Comparison of ENCODE assay signal across 8 cellular contexts in the genomic region with DNA sequence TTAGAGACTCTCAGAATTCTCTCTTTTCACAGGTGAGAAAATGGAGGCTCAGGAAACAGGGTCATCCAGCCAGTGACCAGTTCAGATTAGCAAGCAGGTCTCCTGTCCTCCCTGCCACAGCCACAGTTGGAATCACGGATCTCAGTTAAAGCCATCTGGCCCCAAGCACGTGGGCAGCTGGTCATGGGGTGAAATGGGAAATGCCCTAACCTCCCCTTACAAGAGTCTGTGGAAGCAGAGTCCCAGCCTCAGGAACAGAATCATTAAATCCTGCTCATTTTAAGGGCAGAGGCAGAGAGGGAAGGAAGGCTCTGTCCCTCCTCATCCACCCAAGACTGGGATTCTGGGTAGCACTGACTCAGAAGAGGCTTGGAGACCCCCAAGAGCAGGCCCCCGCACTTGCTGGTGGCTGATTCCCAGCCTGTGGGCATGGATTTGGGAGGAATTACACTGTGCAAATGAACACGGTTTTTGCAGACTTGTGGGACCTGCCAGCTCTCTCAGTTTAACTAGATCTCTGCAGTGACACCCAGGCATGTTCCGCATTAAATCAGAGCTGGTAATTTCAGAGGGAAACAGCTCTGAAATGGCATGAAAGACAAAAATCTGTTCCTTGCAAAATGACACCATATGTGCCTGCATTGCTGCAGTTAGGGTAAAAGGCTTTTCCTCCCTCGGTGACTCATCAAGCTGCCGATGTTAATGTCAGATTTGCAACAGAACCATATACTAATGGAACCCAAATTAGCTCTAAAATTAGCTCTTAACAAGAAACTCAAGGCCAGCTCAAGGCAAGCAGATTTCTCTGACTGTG.
DNase-seq lines count a peak whose midpoint lies in the region; ATAC-seq, FAIRE-seq and TF ChIP-seq lines count a peak whose summit lies in the region.

No MANE protein-coding gene starts in this region.

- peak overlapping the region in 1 of 2 experiments; percentile 78 for H3K14ac ChIP-seq in mesenchymal stem cell (ENCODE audit: low read length in 2 of 2)

- H2BK15ac ChIP-seq in mesenchymal stem cell (ENCODE audit: low read depth, poor library complexity, severe bottlenecking) = peak overlapping the region; percentile 39

- H3K4ac ChIP-seq in mesenchymal stem cell (ENCODE audit: low read depth in 1 of 2, low read length in 2 of 2) = peak overlapping the region; percentile 56 to 76

- peak; percentile 45 for DNase-seq in ACHN
- peak; percentile 54 for DNase-seq in bronchial epithelial cell (ENCODE audit: low read depth)
- peak; percentile 87 for DNase-seq in mesenchymal stem cell
- no peak for DNase-seq in iPS-NIHi7 (ENCODE audit: extremely low spot score)
- DNase-seq in uterus = no peak
- no peak for DNase-seq in ascending aorta (ENCODE audit: low spot score in 2 of 2)

- H3K36me3 ChIP-seq in HUES48 (ENCODE audit: control insufficient read depth, insufficient read depth, low read length) (no peaks in the 10 kb centered on the region), bronchial epithelial cell (ENCODE audit: control insufficient read depth, insufficient read depth, low read length) (no peaks in the 10 kb centered on the region), mesenchymal stem cell (ENCODE audit: control insufficient read depth in 1 of 2, insufficient read depth in 2 of 2, low read depth in 1 of 2, low read length in 2 of 2) (no peaks in the 10 kb centered on the region), uterus (no peaks in the 10 kb centered on the region), ascending aorta (no peaks in the 10 kb centered on the region)

- in situ Hi-C loops in ACHN (cut with HindIII; ENCODE audit: low pct_ligation_motif_present, low pct_unique_long_range_greater_than_20kb, low sequenced_read_pairs) = loop anchor here (25.0 kb wide), 1 partner anchor 179 kb away; a partner anchor contains a TSS

- H2BK5ac ChIP-seq in mesenchymal stem cell (ENCODE audit: low read depth, low read length, poor library complexity, severe bottlenecking) = peak overlapping the region; percentile 8

- peak overlapping the region; percentile 87 to 90 for H2BK12ac ChIP-seq in mesenchymal stem cell (ENCODE audit: low read length in 2 of 2)

- no peak overlapping the region for H3K9ac ChIP-seq in HUES48 (ENCODE audit: low read depth, low read length)
- H3K9ac ChIP-seq in mesenchymal stem cell (ENCODE audit: low read length) = peak overlapping the region; percentile 58

- intact Hi-C loops in uterus (cut with DNase I; ENCODE audit: low total_unique reads) = no loop called here
- intact Hi-C loops in ascending aorta (cut with DNase I) = no loop called here

- H3K79me1 ChIP-seq in mesenchymal stem cell (replicated peaks; ENCODE audit: low read length, poor library complexity, severe bottlenecking) = no peaks in the 10 kb centered on the region

- TF ChIP-seq POLR2A in uterus (IDR thresholded peaks at IDR 0.05) = no peak

- no peak overlapping the region for H3K23ac ChIP-seq in mesenchymal stem cell (ENCODE audit: low read length in 2 of 2)

- no peak for TF ChIP-seq CTCF in bronchial epithelial cell (IDR thresholded peaks at IDR 0.05; ENCODE audit: insufficient read depth, low read length, severe bottlenecking)
- TF ChIP-seq CTCF in uterus (IDR thresholded peaks at IDR 0.05) = no peak
- no peak for TF ChIP-seq CTCF in ascending aorta (IDR thresholded peaks at IDR 0.05)

- H3K27me3 ChIP-seq in HUES48 (ENCODE audit: control insufficient read depth, insufficient read depth, low read length) (no peaks in the 10 kb centered on the region), bronchial epithelial cell (ENCODE audit: control insufficient read depth, insufficient read depth, low read length) (no peaks in the 10 kb centered on the region), mesenchymal stem cell (ENCODE audit: control insufficient read depth in 1 of 2, insufficient read depth in 1 of 2, low read length in 2 of 2) (peaks cover 0 to 5% of the 10 kb centered on the region in 2 experiments), uterus (no peaks in the 10 kb centered on the region), ascending aorta (no peaks in the 10 kb centered on the region)

- peak overlapping the region; percentile 46 for H2AFZ ChIP-seq in mesenchymal stem cell (ENCODE audit: low read depth, low read length)

- peak overlapping the region; percentile 91 for H4K8ac ChIP-seq in mesenchymal stem cell (ENCODE audit: low read length)

- H3K4me3 ChIP-seq in HUES48 (ENCODE audit: low read depth, low read length) = no peak overlapping the region
- no peak overlapping the region for H3K4me3 ChIP-seq in bronchial epithelial cell (ENCODE audit: low read depth, low read length)
- peak overlapping the region in 1 of 2 experiments; percentile 42 for H3K4me3 ChIP-seq in mesenchymal stem cell (ENCODE audit: insufficient read depth in 1 of 2, low read depth in 1 of 2, low read length in 2 of 2)
- no peak overlapping the region for H3K4me3 ChIP-seq in uterus
- no peak overlapping the region for H3K4me3 ChIP-seq in ascending aorta

- peak overlapping the region; percentile 83 to 85 for H3K18ac ChIP-seq in mesenchymal stem cell (ENCODE audit: low read depth in 1 of 2, low read length in 2 of 2)

- peaks cover 16% of the 10 kb centered on the region for H3K4me1 ChIP-seq in HUES48 (ENCODE audit: control insufficient read depth, insufficient read depth, low read length)
- peaks cover 23% of the 10 kb centered on the region for H3K4me1 ChIP-seq in mesenchymal stem cell (ENCODE audit: control insufficient read depth, insufficient read depth, low read depth, low read length)
- H3K4me1 ChIP-seq in uterus = no peaks in the 10 kb centered on the region
- peaks cover 0 to 6% of the 10 kb centered on the region in 2 donors for H3K4me1 ChIP-seq in ascending aorta

- peak overlapping the region; percentile 88 for H4K91ac ChIP-seq in mesenchymal stem cell (ENCODE audit: low read length)

- no peak overlapping the region for H3K4me2 ChIP-seq in mesenchymal stem cell (ENCODE audit: low read length, poor library complexity, severe bottlenecking)

- H3K9me3 ChIP-seq in HUES48 (ENCODE audit: control insufficient read depth, insufficient read depth, low read length) (no peaks in the 10 kb centered on the region), mesenchymal stem cell (ENCODE audit: control insufficient read depth, low read length) (no peaks in the 10 kb centered on the region), uterus (no peaks in the 10 kb centered on the region), ascending aorta (no peaks in the 10 kb centered on the region)

- H2BK120ac ChIP-seq in mesenchymal stem cell (ENCODE audit: low read depth, low read length) = peak overlapping the region; percentile 77

- FAIRE-seq in bronchial epithelial cell (lab: Jason Lieb, UNC) = no peak

- peak overlapping the region; percentile 30 for H3K27ac ChIP-seq in HUES48 (ENCODE audit: low read depth, low read length)
- H3K27ac ChIP-seq in mesenchymal stem cell (ENCODE audit: low read length, poor library complexity, severe bottlenecking) = peak overlapping the region; percentile 68
- H3K27ac ChIP-seq in uterus = no peak overlapping the region
- no peak overlapping the region for H3K27ac ChIP-seq in ascending aorta

- ATAC-seq in GM21786 (IDR thresholded peaks at IDR 0.05; ENCODE audit: unreplicated experiment) = no peak

- WGBS in mesenchymal stem cell = 8% methylated on average over 7 of the region's 7 CpGs

- peak overlapping the region; percentile 42 for H2AK5ac ChIP-seq in mesenchymal stem cell (ENCODE audit: low read length, severe bottlenecking)

Comparison
In these comparisons a context has a peak if more than half of its experiments do, and no peak if none do; other contexts are left out.
1. DNase-seq: peak in ACHN (single experiment), bronchial epithelial cell (single experiment) and mesenchymal stem cell (single experiment); none in iPS-NIHi7 (single experiment), uterus (0 of 2) and ascending aorta (0 of 2).
2. H3K27ac ChIP-seq: peak in HUES48 (single experiment) and mesenchymal stem cell (single experiment); none in uterus (0 of 2) and ascending aorta (0 of 2).